In the genomic region with DNA sequence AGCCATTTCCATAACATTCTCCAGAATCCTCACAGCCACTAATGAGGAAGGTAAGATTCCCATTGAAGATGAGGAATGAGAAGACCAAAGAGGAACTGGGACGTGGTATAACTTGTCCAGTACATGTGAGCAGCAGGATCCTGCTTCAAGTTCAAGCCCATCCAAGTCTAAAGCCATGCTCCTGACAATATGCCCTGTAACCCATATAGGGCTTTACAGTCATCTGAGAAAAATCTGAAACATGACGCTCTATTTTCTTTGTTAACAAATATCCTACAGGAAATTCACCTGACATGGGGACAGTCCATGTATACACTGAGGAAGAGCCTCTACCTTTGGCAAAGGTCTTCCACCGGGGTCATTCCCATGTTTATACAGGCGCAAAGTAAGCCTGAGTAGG, we compare ENCODE assay signal across 1 cellular context.
A peak's percentile ranks its signal among the peaks of the same experiment; 100 is the strongest.
TF ChIP-seq lines count a peak whose summit lies in the region.

No MANE protein-coding gene starts in this region.

TF ChIP-seq in HepG2, 621 proteins besides CTCF, POLR2A, EP300 and RAD21:
- TF ChIP-seq, protein P1, sequence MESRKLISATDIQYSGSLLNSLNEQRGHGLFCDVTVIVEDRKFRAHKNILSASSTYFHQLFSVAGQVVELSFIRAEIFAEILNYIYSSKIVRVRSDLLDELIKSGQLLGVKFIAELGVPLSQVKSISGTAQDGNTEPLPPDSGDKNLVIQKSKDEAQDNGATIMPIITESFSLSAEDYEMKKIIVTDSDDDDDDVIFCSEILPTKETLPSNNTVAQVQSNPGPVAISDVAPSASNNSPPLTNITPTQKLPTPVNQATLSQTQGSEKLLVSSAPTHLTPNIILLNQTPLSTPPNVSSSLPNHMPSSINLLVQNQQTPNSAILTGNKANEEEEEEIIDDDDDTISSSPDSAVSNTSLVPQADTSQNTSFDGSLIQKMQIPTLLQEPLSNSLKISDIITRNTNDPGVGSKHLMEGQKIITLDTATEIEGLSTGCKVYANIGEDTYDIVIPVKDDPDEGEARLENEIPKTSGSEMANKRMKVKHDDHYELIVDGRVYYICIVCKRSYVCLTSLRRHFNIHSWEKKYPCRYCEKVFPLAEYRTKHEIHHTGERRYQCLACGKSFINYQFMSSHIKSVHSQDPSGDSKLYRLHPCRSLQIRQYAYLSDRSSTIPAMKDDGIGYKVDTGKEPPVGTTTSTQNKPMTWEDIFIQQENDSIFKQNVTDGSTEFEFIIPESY (CRISPR knock-in tag; IDR thresholded peaks at IDR 0.05), result peak; percentile 65; the same call in 1 of the 2 replicates
- TF ChIP-seq, protein P2, sequence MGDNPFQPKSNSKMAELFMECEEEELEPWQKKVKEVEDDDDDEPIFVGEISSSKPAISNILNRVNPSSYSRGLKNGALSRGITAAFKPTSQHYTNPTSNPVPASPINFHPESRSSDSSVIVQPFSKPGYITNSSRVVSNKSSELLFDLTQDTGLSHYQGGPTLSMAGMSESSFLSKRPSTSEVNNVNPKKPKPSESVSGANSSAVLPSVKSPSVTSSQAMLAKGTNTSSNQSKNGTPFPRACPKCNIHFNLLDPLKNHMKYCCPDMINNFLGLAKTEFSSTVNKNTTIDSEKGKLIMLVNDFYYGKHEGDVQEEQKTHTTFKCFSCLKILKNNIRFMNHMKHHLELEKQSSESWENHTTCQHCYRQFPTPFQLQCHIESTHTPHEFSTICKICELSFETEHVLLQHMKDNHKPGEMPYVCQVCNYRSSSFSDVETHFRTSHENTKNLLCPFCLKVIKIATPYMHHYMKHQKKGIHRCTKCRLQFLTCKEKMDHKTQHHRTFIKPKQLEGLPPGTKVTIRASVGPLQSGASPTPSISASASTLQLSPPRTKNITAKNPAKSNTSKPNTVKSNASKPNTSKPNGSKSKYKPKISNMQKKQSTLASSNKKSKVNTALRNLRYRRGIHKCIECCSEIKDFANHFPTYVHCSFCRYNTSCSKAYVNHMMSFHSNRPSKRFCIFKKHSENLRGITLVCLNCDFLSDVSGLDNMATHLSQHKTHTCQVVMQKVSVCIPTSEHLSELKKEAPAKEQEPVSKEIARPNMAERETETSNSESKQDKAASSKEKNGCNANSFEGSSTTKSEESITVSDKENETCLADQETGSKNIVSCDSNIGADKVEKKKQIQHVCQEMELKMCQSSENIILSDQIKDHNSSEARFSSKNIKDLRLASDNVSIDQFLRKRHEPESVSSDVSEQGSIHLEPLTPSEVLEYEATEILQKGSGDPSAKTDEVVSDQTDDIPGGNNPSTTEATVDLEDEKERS (CRISPR knock-in tag; IDR thresholded peaks at IDR 0.05), result no peak
- peak; percentile 22; the same call in 1 of the 2 replicates for TF ChIP-seq RARA (CRISPR knock-in tag; IDR thresholded peaks at IDR 0.05)
